Comparison of ENCODE assay signal across 11 cellular contexts in genomic region chrX:10579018-10579752, GRCh38. TPM values are rescaled to one million over a fixed set of nuclear protein-coding genes. Genes with fewer than 3 reads are reported as not detected.
DNase-seq lines count a peak whose midpoint lies in the region; TF ChIP-seq lines count a peak whose summit lies in the region.
"Had no signal": no experiment of that assay in that cellular context is flagged by ENCODE, and none has a peak within 500 bp of the region (broad histone marks: within the 10 kb centered on the region; RNA-seq: fewer than 3 reads in every experiment).

No MANE protein-coding gene starts in this region.

- intact Hi-C loops in Calu3 (cut with micrococcal nuclease; ENCODE audit: unreplicated experiment), result loop anchor here (5.0 kb wide), 2 partner anchors 33 to 67 kb away; no protein-coding TSS in a partner anchor

- BruUV-seq in Calu3 (replicated peaks; lab: Mats Ljungman, UMichigan), result TSS peak; percentile 98

- no peaks in the 10 kb centered on the region for H3K9me3 ChIP-seq in neural cell (ENCODE audit: low read length)

- TF ChIP-seq EP300 in neural cell (conservative IDR thresholded peaks at IDR 0.05; ENCODE audit: poor library complexity, severe bottlenecking), result no peak

- DNase-seq in Calu3, result peak; percentile 39
- peak; percentile 38 for DNase-seq in NCI-H748 treated with DMSO at 0.1 percent for 48 hours (lab: John Stamatoyannopoulos, UW)
- DNase-seq in epithelial cell of esophagus (ENCODE audit: low read depth), result peak; percentile 82
- no peak for DNase-seq in NCI-H1105 (lab: John Stamatoyannopoulos, UW)
- DNase-seq in COLO829 (ENCODE audit: low spot score), result no peak
- no peak for DNase-seq in NCI-H2081 (lab: John Stamatoyannopoulos, UW)
- DNase-seq in stimulated activated CD4-positive, alpha-beta T cell treated with anti-CD3 and anti-CD28 coated beads, Interleukin-4, amount 100 ng/mL, for 1 hour, result no peak
- DNase-seq: amygdala; NCI-H526 treated with DMSO at 0.1 percent for 48 hours; stimulated activated CD4-positive, alpha-beta T cell treated with anti-CD3 and anti-CD28 coated beads, Interleukin-2, amount 100 ng/mL, for 48 hours had no signal

- peak overlapping the region; percentile 99 for H3K27ac Mint-ChIP-seq in Calu3 (ENCODE audit: unreplicated experiment)

- H4K20me1 ChIP-seq in neural cell (ENCODE audit: insufficient read depth), result no peaks in the 10 kb centered on the region

- H3K9ac ChIP-seq in neural cell (ENCODE audit: low read length), result peak overlapping the region; percentile 38

- peaks cover 5% of the 10 kb centered on the region for H3K9me3 Mint-ChIP-seq in Calu3 (ENCODE audit: low read depth, unreplicated experiment)

- peak overlapping the region; percentile 47 for H3K27ac ChIP-seq in neural cell (ENCODE audit: low read length)

- H3K27me3 ChIP-seq in neural cell (ENCODE audit: insufficient read depth, low read depth, low read length), result no peaks in the 10 kb centered on the region

- no peaks in the 10 kb centered on the region for H3F3A ChIP-seq in neural cell (ENCODE audit: insufficient read depth, low read length, poor library complexity, severe bottlenecking)

- peaks cover 44% of the 10 kb centered on the region for H3K36me3 Mint-ChIP-seq in Calu3 (ENCODE audit: insufficient read depth, unreplicated experiment)

- TF ChIP-seq CTCF in Calu3 (IDR thresholded peaks at IDR 0.05; ENCODE audit: unreplicated experiment) (no peak), epithelial cell of esophagus (IDR thresholded peaks at IDR 0.05; ENCODE audit: insufficient read depth, low read depth, low read length, missing control alignments) (no peak), neural cell (IDR thresholded peaks at IDR 0.05; ENCODE audit: poor library complexity, severe bottlenecking) (no peak)

- H3K36me3 ChIP-seq in neural cell (ENCODE audit: insufficient read depth, low read length), result no peaks in the 10 kb centered on the region

- H3K4me2 ChIP-seq in neural cell (ENCODE audit: low read length), result peak overlapping the region; percentile 35

- H3K27me3 Mint-ChIP-seq in Calu3 (ENCODE audit: unreplicated experiment), result no peaks in the 10 kb centered on the region

- peak overlapping the region; percentile 4 for H2AFZ ChIP-seq in neural cell (ENCODE audit: low read depth, low read length)

- no peak for TF ChIP-seq RAD21 in neural cell (conservative IDR thresholded peaks at IDR 0.05)

- peak overlapping the region; percentile 8 for H3K4me3 ChIP-seq in epithelial cell of esophagus (ENCODE audit: low read length)
- H3K4me3 ChIP-seq in neural cell (ENCODE audit: low read length), result peak overlapping the region; percentile 31

- H3K9me2 ChIP-seq in neural cell (ENCODE audit: insufficient read depth, low read length), result no peaks in the 10 kb centered on the region

- H3K4me3 Mint-ChIP-seq in Calu3 (ENCODE audit: low read depth, unreplicated experiment), result peak overlapping the region; percentile 64

- H3K4me1 Mint-ChIP-seq in Calu3 (ENCODE audit: low read depth, unreplicated experiment), result peaks cover 62% of the 10 kb centered on the region

- H3K79me2 ChIP-seq in neural cell (replicated peaks; ENCODE audit: insufficient read depth, low read length), result peaks cover 7% of the 10 kb centered on the region

- CTCF ChIA-PET in Calu3 (lab: Charles Lee), result no interaction called here

TF ChIP-seq in neural cell, 6 proteins besides CTCF, POLR2A, EP300 and RAD21:
- no peak for TF ChIP-seq POLR2AphosphoS5 (IDR thresholded peaks at IDR 0.05)
- TF ChIP-seq TAF1 (IDR thresholded peaks at IDR 0.05; ENCODE audit: low read depth), result no peak
- TF ChIP-seq EZH2 (IDR thresholded peaks at IDR 0.05; ENCODE audit: borderline replicate concordance, insufficient read depth, low read length, poor library complexity, severe bottlenecking), result no peak
- no peak for TF ChIP-seq MXI1 (conservative IDR thresholded peaks at IDR 0.05; ENCODE audit: poor library complexity, severe bottlenecking)
- TF ChIP-seq REST (IDR thresholded peaks at IDR 0.05; ENCODE audit: borderline replicate concordance), result no peak
- no peak for TF ChIP-seq SMC3 (conservative IDR thresholded peaks at IDR 0.05; ENCODE audit: poor library complexity)

RNA-seq across cellular contexts. Expression of gene MID1, which starts 41.2 kb away (rescaled TPM):
- total RNA-seq in Calu3 (2022), result 70.5 and 85.6 TPM in 2 replicates
- 16.6 and 17.6 TPM in 2 replicates for polyA plus RNA-seq in neural cell
- polyA minus RNA-seq in neural cell, result 51.1 and 58.7 TPM in 2 replicates

Comparison
In these comparisons a context has a peak if more than half of its experiments do, and no peak if none do; other contexts are left out.
1. DNase-seq: peak in Calu3 (single experiment), NCI-H748 treated with DMSO at 0.1 percent for 48 hours (single experiment) and epithelial cell of esophagus (single experiment); none in NCI-H1105 (single experiment), COLO829 (single experiment), NCI-H2081 (0 of 2) and stimulated activated CD4-positive, alpha-beta T cell treated with anti-CD3 and anti-CD28 coated beads, Interleukin-4, amount 100 ng/mL, for 1 hour (single experiment).